In the genomic region with DNA sequence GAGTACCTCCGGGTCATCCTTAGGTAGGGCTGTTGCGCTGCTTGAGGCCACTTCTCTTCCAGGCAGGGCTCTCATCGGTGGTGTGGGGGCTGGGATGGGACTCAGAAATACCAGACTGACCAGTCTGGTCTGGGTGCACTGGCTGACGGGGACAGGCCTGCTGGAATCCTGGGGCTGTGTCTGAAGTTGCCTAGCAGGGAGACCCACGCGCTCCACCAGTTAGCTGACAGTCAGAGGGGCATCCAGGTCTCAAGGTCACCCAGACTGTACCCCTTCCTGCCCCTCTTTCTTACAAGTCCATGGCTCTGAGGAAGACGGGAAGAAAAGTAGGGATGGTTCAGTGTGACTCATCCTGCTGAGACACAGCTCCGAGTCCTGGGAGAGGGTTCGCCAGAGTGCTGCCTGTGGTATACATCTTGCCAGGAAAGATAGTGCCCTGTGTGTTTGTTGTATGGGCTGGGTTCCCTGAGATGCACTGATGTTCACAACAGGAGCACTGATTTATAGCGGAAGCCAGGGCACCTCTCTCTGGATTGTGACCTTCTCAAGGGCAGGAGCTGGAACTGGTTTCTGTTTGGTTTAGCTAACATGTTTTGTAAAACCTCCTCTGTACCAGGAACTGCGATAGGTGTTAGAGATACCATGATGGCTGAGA, we compare ENCODE assay signal across 12 cellular contexts.
DNase-seq lines count a peak whose midpoint lies in the region; ATAC-seq lines count a peak whose summit lies in the region.
"Had no signal": no experiment of that assay in that cellular context is flagged by ENCODE, and none has a peak within 500 bp of the region (broad histone marks: within the 10 kb centered on the region; RNA-seq: fewer than 3 reads in every experiment).

No MANE protein-coding gene starts in this region.

- no peaks in the 10 kb centered on the region for H3K9me3 Mint-ChIP-seq in T-helper 2 cell treated with Interferon-gamma antibody and Interleukin-4, amounts not matched to agents 5 μg/mL and 100 μg/mL, for 36 hours
- H3K9me3 Mint-ChIP-seq in activated T-cell treated with anti-CD3 and anti-CD28 coated beads, Interleukin-2, amount 50 U/mL, for 4 hours, result no peaks in the 10 kb centered on the region
- H3K9me3 Mint-ChIP-seq: naive thymus-derived CD4-positive, alpha-beta T cell had no signal

- DNase-seq in ACHN, result peak; percentile 25
- peak; percentile 74 for DNase-seq in NCI-H226
- DNase-seq in NK-92 treated with Interleukin-12 subunit alpha and Interleukin-12 subunit beta, amount 100 ng/mL, for 24 hours (lab: John Stamatoyannopoulos, UW), result no peak
- no peak for DNase-seq in T-helper 2 cell treated with Interferon-gamma antibody and Interleukin-4, amounts not matched to agents 5 μg/mL and 100 μg/mL, for 36 hours (ENCODE audit: low spot score)
- no peak for DNase-seq in activated T-cell treated with anti-CD3 and anti-CD28 coated beads, Interleukin-2, amount 50 U/mL, for 4 hours
- DNase-seq: activated naive CD4-positive, alpha-beta T cell treated with Interleukin-2 at 50 U/mL for 16 hours; naive thymus-derived CD4-positive, alpha-beta T cell; NCI-H510A had no signal

- H3K9me3 ChIP-seq in esophagus (ENCODE audit: control insufficient read depth in 2 of 2, insufficient read depth in 1 of 2, low read depth in 1 of 2, low read length in 1 of 2) (no peaks in the 10 kb centered on the region), mesodermal cell (ENCODE audit: control insufficient read depth, low read length) (no peaks in the 10 kb centered on the region)
- H3K9me3 ChIP-seq: BLaER1 had no signal

- in situ Hi-C loops in ACHN (cut with HindIII; ENCODE audit: low pct_ligation_motif_present, low pct_unique_long_range_greater_than_20kb, low sequenced_read_pairs), result no loop called here

- WGBS in esophagus, 2 donors, result 65 to 66% methylated on average over 11 of the region's 11 CpGs
- WGBS in mesodermal cell (ENCODE audit: insufficient coverage in 2 of 2), 2 experiments, result 81 to 85% methylated on average over 9 to 10 of the region's 11 CpGs

- H3K36me3 ChIP-seq in esophagus (ENCODE audit: control insufficient read depth in 2 of 2, insufficient read depth in 2 of 2, low read length in 1 of 2) (no peaks in the 10 kb centered on the region), mesodermal cell (ENCODE audit: control insufficient read depth, insufficient read depth, low read length) (no peaks in the 10 kb centered on the region)

- H3K4me3 Mint-ChIP-seq in T-helper 2 cell treated with Interferon-gamma antibody and Interleukin-4, amounts not matched to agents 5 μg/mL and 100 μg/mL, for 36 hours, result no peak overlapping the region
- H3K4me3 Mint-ChIP-seq in activated T-cell treated with anti-CD3 and anti-CD28 coated beads, Interleukin-2, amount 50 U/mL, for 4 hours, result no peak overlapping the region
- H3K4me3 Mint-ChIP-seq: naive thymus-derived CD4-positive, alpha-beta T cell had no signal

- H3K4me1 ChIP-seq in esophagus (ENCODE audit: control insufficient read depth in 2 of 2, insufficient read depth in 2 of 2, low read length in 1 of 2) (peaks cover 0 to 2% of the 10 kb centered on the region in 2 donors), mesodermal cell (ENCODE audit: control insufficient read depth, insufficient read depth, low read length, poor library complexity, severe bottlenecking) (peaks cover 33% of the 10 kb centered on the region)

- H3K27ac ChIP-seq in esophagus (ENCODE audit: low read depth in 2 of 2, low read length in 1 of 2) (peak overlapping the region; percentile 45 to 87), mesodermal cell (ENCODE audit: low read depth, low read length, severe bottlenecking) (peak overlapping the region; percentile 36)
- H3K27ac ChIP-seq: BLaER1 had no signal

- H3K4me3 ChIP-seq in esophagus (ENCODE audit: low read depth in 1 of 2, low read length in 2 of 2) (no peak overlapping the region), mesodermal cell (ENCODE audit: extremely low read depth, insufficient read depth, low read length, poor library complexity, severe bottlenecking) (no peak overlapping the region)
- H3K4me3 ChIP-seq: BLaER1 had no signal

- H3K4me1 Mint-ChIP-seq in T-helper 2 cell treated with Interferon-gamma antibody and Interleukin-4, amounts not matched to agents 5 μg/mL and 100 μg/mL, for 36 hours (ENCODE audit: low read depth), result no peaks in the 10 kb centered on the region
- H3K4me1 Mint-ChIP-seq in activated T-cell treated with anti-CD3 and anti-CD28 coated beads, Interleukin-2, amount 50 U/mL, for 4 hours (ENCODE audit: low read depth), result no peaks in the 10 kb centered on the region
- H3K4me1 Mint-ChIP-seq: naive thymus-derived CD4-positive, alpha-beta T cell had no signal

- peaks cover 4% of the 10 kb centered on the region for H3K36me3 Mint-ChIP-seq in T-helper 2 cell treated with Interferon-gamma antibody and Interleukin-4, amounts not matched to agents 5 μg/mL and 100 μg/mL, for 36 hours (ENCODE audit: low read depth)
- H3K36me3 Mint-ChIP-seq in activated T-cell treated with anti-CD3 and anti-CD28 coated beads, Interleukin-2, amount 50 U/mL, for 4 hours (ENCODE audit: insufficient read depth), result peaks cover 15% of the 10 kb centered on the region

- no peaks in the 10 kb centered on the region for H3K27me3 Mint-ChIP-seq in T-helper 2 cell treated with Interferon-gamma antibody and Interleukin-4, amounts not matched to agents 5 μg/mL and 100 μg/mL, for 36 hours (ENCODE audit: low read depth)
- no peaks in the 10 kb centered on the region for H3K27me3 Mint-ChIP-seq in activated T-cell treated with anti-CD3 and anti-CD28 coated beads, Interleukin-2, amount 50 U/mL, for 4 hours (ENCODE audit: low read depth)

- H3K27ac Mint-ChIP-seq in T-helper 2 cell treated with Interferon-gamma antibody and Interleukin-4, amounts not matched to agents 5 μg/mL and 100 μg/mL, for 36 hours, result no peak overlapping the region
- H3K27ac Mint-ChIP-seq: naive thymus-derived CD4-positive, alpha-beta T cell had no signal

- no peaks in the 10 kb centered on the region for H3K27me3 ChIP-seq in esophagus (ENCODE audit: control insufficient read depth in 1 of 2, insufficient read depth in 2 of 2, low read length in 2 of 2)
- H3K27me3 ChIP-seq: BLaER1 had no signal

- no peak for ATAC-seq in activated T-cell treated with anti-CD3 and anti-CD28 coated beads, Interleukin-2, amount 50 U/mL, for 4 hours
- no peak for ATAC-seq in HG03342 (IDR thresholded peaks at IDR 0.05; ENCODE audit: unreplicated experiment)
- ATAC-seq: naive thymus-derived CD4-positive, alpha-beta T cell had no signal

Comparison
In these comparisons a context has a peak if more than half of its experiments do, and no peak if none do; other contexts are left out.
1. DNase-seq: peak in ACHN (single experiment) and NCI-H226 (single experiment); none in NK-92 treated with Interleukin-12 subunit alpha and Interleukin-12 subunit beta, amount 100 ng/mL, for 24 hours (single experiment), T-helper 2 cell treated with Interferon-gamma antibody and Interleukin-4, amounts not matched to agents 5 μg/mL and 100 μg/mL, for 36 hours (single experiment) and activated T-cell treated with anti-CD3 and anti-CD28 coated beads, Interleukin-2, amount 50 U/mL, for 4 hours (single experiment).